Comparison of ENCODE assay signal across 14 cellular contexts in the genomic region with DNA sequence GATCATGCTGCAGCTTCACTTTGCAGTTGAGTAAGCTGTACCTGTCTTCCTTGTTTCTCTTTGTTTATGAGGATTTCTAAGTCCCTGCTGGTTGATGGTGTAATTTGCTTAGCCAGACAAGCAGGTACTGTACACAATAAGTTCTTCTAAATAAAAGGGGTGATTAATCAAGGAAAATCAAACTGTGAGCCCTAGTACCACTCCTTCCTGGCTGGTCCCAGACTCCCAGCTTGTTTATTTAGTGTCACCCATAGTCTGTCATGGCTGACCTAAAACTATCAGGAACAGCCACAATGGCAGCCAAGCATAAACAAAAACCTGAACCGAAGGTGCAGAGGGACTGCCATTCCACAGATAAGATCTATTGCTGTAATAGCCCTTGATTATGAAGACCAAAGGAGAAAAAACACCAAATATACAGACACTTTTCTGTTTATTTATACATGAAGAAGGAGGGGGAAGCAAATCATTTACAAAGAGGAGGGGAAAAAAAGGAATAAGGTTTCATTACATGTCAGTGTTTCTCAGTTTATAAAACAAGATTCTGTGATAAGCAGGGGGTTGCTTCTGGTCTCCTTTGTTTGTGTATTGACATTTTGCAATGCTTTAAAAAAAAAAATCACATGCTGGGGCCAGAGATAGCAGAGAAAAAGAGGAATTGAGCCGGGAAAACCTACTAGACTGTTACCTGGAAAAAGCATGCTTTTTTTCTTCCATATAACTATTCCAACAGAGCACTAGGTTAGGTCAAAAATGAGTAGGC.
A peak's percentile ranks its signal among the peaks of the same experiment; 100 is the strongest.
DNase-seq lines count a peak whose midpoint lies in the region; ATAC-seq, FAIRE-seq and TF ChIP-seq lines count a peak whose summit lies in the region.
"Had no signal": no experiment of that assay in that cellular context is flagged by ENCODE, and none has a peak within 500 bp of the region (broad histone marks: within the 10 kb centered on the region; RNA-seq: fewer than 3 reads in every experiment).

No MANE protein-coding gene starts in this region.

- no peak for TF ChIP-seq POLR2A in K562 (conservative IDR thresholded peaks at IDR 0.05)

- no peak for TF ChIP-seq RAD21 in K562 (CRISPR knock-in tag; conservative IDR thresholded peaks at IDR 0.05 in 1 of 2, IDR thresholded peaks at IDR 0.05 in 1 of 2)

- no peaks in the 10 kb centered on the region for H3K27me3 ChIP-seq in GM23338 (ENCODE audit: insufficient read depth)
- no peaks in the 10 kb centered on the region for H3K27me3 ChIP-seq in K562 (ENCODE audit: control insufficient read depth in 2 of 2, insufficient read depth in 2 of 2, low read length in 2 of 2)

- peak overlapping the region; percentile 34; the same call in 1 of the 2 replicates for H3K27ac ChIP-seq in C4-2B
- H3K27ac ChIP-seq in GM23338 (ENCODE audit: low read depth): no peak overlapping the region
- no peak overlapping the region for H3K27ac ChIP-seq in K562 (ENCODE audit: extremely low read depth, low read depth, low read length)
- peak overlapping the region; percentile 6 for H3K27ac ChIP-seq in mesodermal cell (ENCODE audit: low read depth, low read length, severe bottlenecking)

- H3K4me1 Mint-ChIP-seq in GM23338: peaks cover 2% of the 10 kb centered on the region; the same call in 1 of the 3 replicates
- no peaks in the 10 kb centered on the region for H3K4me1 Mint-ChIP-seq in stimulated activated effector memory CD8-positive, alpha-beta T cell treated with anti-CD3 and anti-CD28 coated beads, Interleukin-12 subunit alpha, Interleukin-12 subunit beta, amount 100 ng/mL, for 72 hours

- no peaks in the 10 kb centered on the region for H4K20me1 ChIP-seq in GM23338 (replicated peaks; ENCODE audit: insufficient read depth)
- no peaks in the 10 kb centered on the region for H4K20me1 ChIP-seq in K562 (replicated peaks; ENCODE audit: control insufficient read depth, insufficient read depth, low read length)

- no peaks in the 10 kb centered on the region for H3K27me3 Mint-ChIP-seq in GM23338 (ENCODE audit: insufficient read depth, low read depth, poor library complexity)

- no peak for FAIRE-seq in K562 (lab: Jason Lieb, UNC)

- H3K79me2 ChIP-seq in GM23338 (replicated peaks; ENCODE audit: insufficient read depth) (no peaks in the 10 kb centered on the region), K562 (ENCODE audit: control insufficient read depth, insufficient read depth, low read length) (no peaks in the 10 kb centered on the region)

- H3F3A ChIP-seq in GM23338 (replicated peaks; ENCODE audit: low read depth): no peaks in the 10 kb centered on the region

- intact Hi-C loops in K562 (cut with micrococcal nuclease): no loop called here

- no peak for DNase-seq in GM23338 (ENCODE audit: low spot score)
- no peak for DNase-seq in K562 (ENCODE audit: extremely low read depth in 1 of 4, low spot score in 3 of 4)
- no peak for DNase-seq in stimulated activated effector memory CD8-positive, alpha-beta T cell treated with anti-CD3 and anti-CD28 coated beads, Interleukin-12 subunit alpha, Interleukin-12 subunit beta, amount 100 ng/mL, for 72 hours (ENCODE audit: low spot score in 2 of 2)
- no peak for DNase-seq in ureter (ENCODE audit: low spot score)
- DNase-seq: activated CD8-positive, alpha-beta T cell treated with anti-CD3 and anti-CD28 coated beads, Interleukin-2, amount 10 ng/mL, durations not matched to agents 7 days and 5 days; dermis blood vessel endothelial cell; GOT3; NCI-H1436 treated with DMSO at 0.1 percent for 48 hours; nucleus accumbens had no signal

- CTCF ChIA-PET in K562 (lab: Yijun Ruan, JAX; ENCODE audit: low intra/inter-chr PET ratio): no interaction called here

- no peaks in the 10 kb centered on the region for H3K9me3 Mint-ChIP-seq in GM23338
- H3K9me3 Mint-ChIP-seq in stimulated activated effector memory CD8-positive, alpha-beta T cell treated with anti-CD3 and anti-CD28 coated beads, Interleukin-12 subunit alpha, Interleukin-12 subunit beta, amount 100 ng/mL, for 72 hours: no peaks in the 10 kb centered on the region

- H3K4me2 ChIP-seq in GM23338 (no peak overlapping the region), K562 (ENCODE audit: insufficient read depth, low read length) (peak overlapping the region; percentile 10; the same call in 1 of the 2 replicates)

- no peaks in the 10 kb centered on the region; the same call in 1 of the 2 replicates for H3K9me2 ChIP-seq in GM23338 (ENCODE audit: insufficient read depth)

- no peaks in the 10 kb centered on the region for H3K9me1 ChIP-seq in K562 (ENCODE audit: control insufficient read depth, insufficient read depth, low read length)

- H3K4me1 ChIP-seq in GM23338 (ENCODE audit: insufficient read depth) (no peaks in the 10 kb centered on the region), K562 (replicated peaks in 1 of 2; ENCODE audit: control insufficient read depth in 2 of 2, insufficient read depth in 2 of 2, low read length in 2 of 2) (peaks cover 0 to 2% of the 10 kb centered on the region in 2 experiments; a peak in 1 of 5 replicates), mesodermal cell (ENCODE audit: control insufficient read depth, insufficient read depth, low read length, poor library complexity, severe bottlenecking) (peaks cover 4% of the 10 kb centered on the region)

- H3K36me3 ChIP-seq in GM23338 (ENCODE audit: insufficient read depth) (no peaks in the 10 kb centered on the region), K562 (ENCODE audit: control insufficient read depth, insufficient read depth, low read length) (no peaks in the 10 kb centered on the region), mesodermal cell (ENCODE audit: control insufficient read depth, insufficient read depth, low read length) (no peaks in the 10 kb centered on the region)

- H3K4me3 ChIP-seq in GM23338 (no peak overlapping the region), K562 (no peak overlapping the region), mesodermal cell (ENCODE audit: extremely low read depth, insufficient read depth, low read length, poor library complexity, severe bottlenecking) (no peak overlapping the region)

- POLR2A ChIA-PET in K562 (lab: Yijun Ruan, JAX): interaction anchor here (0.7 kb wide), 1 partner anchor 521 kb away, joined by 3 read pairs; no protein-coding TSS in a partner anchor

- H3K9ac ChIP-seq in K562 (ENCODE audit: insufficient read depth in 1 of 2, low read depth in 2 of 2, low read length in 2 of 2): no peak overlapping the region

- H3K9me3 ChIP-seq in K562 (replicated peaks; ENCODE audit: control insufficient read depth, insufficient read depth, low read depth, low read length): no peaks in the 10 kb centered on the region
- no peaks in the 10 kb centered on the region for H3K9me3 ChIP-seq in mesodermal cell (ENCODE audit: control insufficient read depth, low read length)

- whole genome bisulfite sequencing in K562 (ENCODE audit: insufficient coverage, low coverage, missing lambda C conversion rate): 3% methylated on average over 2 of the region's 2 CpGs
- WGBS in mesodermal cell (ENCODE audit: insufficient coverage in 2 of 2), 2 experiments: no CpG with 5 or more reads among the region's 2 CpGs

- H3K27ac Mint-ChIP-seq in GM23338: no peak overlapping the region
- H3K27ac Mint-ChIP-seq in stimulated activated effector memory CD8-positive, alpha-beta T cell treated with anti-CD3 and anti-CD28 coated beads, Interleukin-12 subunit alpha, Interleukin-12 subunit beta, amount 100 ng/mL, for 72 hours: no peak overlapping the region
- H3K27ac Mint-ChIP-seq: activated CD8-positive, alpha-beta T cell treated with anti-CD3 and anti-CD28 coated beads, Interleukin-2, amount 10 ng/mL, durations not matched to agents 7 days and 5 days had no signal

- in situ Hi-C loops in K562 (cut with MboI): no loop called here

- peak overlapping the region; percentile 80; the same call in 1 of the 2 replicates for H2AFZ ChIP-seq in GM23338
- H2AFZ ChIP-seq in K562 (ENCODE audit: low read depth, low read length): peak overlapping the region; percentile 71

- H3K4me3 Mint-ChIP-seq in GM23338: no peak overlapping the region
- no peak overlapping the region for H3K4me3 Mint-ChIP-seq in stimulated activated effector memory CD8-positive, alpha-beta T cell treated with anti-CD3 and anti-CD28 coated beads, Interleukin-12 subunit alpha, Interleukin-12 subunit beta, amount 100 ng/mL, for 72 hours
- H3K4me3 Mint-ChIP-seq: activated CD8-positive, alpha-beta T cell treated with anti-CD3 and anti-CD28 coated beads, Interleukin-2, amount 10 ng/mL, durations not matched to agents 7 days and 5 days had no signal

- no peak for TF ChIP-seq EP300 in K562 (IDR thresholded peaks at IDR 0.05; ENCODE audit: low read length)

- BruUV-seq in K562 (replicated peaks; lab: Mats Ljungman, UMichigan): no TSS peak

- no peak for ATAC-seq in GM23338
- no peak for ATAC-seq in K562
- no peak for ATAC-seq in stimulated activated effector memory CD8-positive, alpha-beta T cell treated with anti-CD3 and anti-CD28 coated beads, Interleukin-12 subunit alpha, Interleukin-12 subunit beta, amount 100 ng/mL, for 72 hours
- ATAC-seq in HG03520 (IDR thresholded peaks at IDR 0.05; ENCODE audit: unreplicated experiment): no peak
- ATAC-seq in HG03565 (IDR thresholded peaks at IDR 0.05; ENCODE audit: unreplicated experiment): no peak
- ATAC-seq: activated CD8-positive, alpha-beta T cell treated with anti-CD3 and anti-CD28 coated beads, Interleukin-2, amount 10 ng/mL, durations not matched to agents 7 days and 5 days; Right ventricle myocardium inferior had no signal

- no peaks in the 10 kb centered on the region for H3K36me3 Mint-ChIP-seq in GM23338 (ENCODE audit: low read depth)
- no peaks in the 10 kb centered on the region for H3K36me3 Mint-ChIP-seq in stimulated activated effector memory CD8-positive, alpha-beta T cell treated with anti-CD3 and anti-CD28 coated beads, Interleukin-12 subunit alpha, Interleukin-12 subunit beta, amount 100 ng/mL, for 72 hours

- TF ChIP-seq CTCF in C4-2B (conservative IDR thresholded peaks at IDR 0.05): no peak
- TF ChIP-seq CTCF in GM23338 (conservative IDR thresholded peaks at IDR 0.05; ENCODE audit: low read depth in 2 of 2): no peak
- TF ChIP-seq CTCF in K562 (IDR thresholded peaks at IDR 0.05 in 2 of 3, conservative IDR thresholded peaks at IDR 0.05 in 1 of 3; ENCODE audit: insufficient read depth in 2 of 3, low read depth in 1 of 3, low read length in 3 of 3): no peak

TF ChIP-seq in GM23338, 12 proteins besides CTCF, POLR2A, EP300 and RAD21 (continues in another document):
- TF ChIP-seq POLR2AphosphoS5 (IDR thresholded peaks at IDR 0.05; ENCODE audit: low read depth): no peak

Comparison
In these comparisons a context has a peak if more than half of its experiments do, and no peak if none do; other contexts are left out.
1. H3K27ac ChIP-seq: peak in C4-2B (single experiment) and mesodermal cell (single experiment); none in GM23338 (single experiment) and K562 (single experiment).